11 cellular contexts compared by ENCODE assay signal in the genomic region with DNA sequence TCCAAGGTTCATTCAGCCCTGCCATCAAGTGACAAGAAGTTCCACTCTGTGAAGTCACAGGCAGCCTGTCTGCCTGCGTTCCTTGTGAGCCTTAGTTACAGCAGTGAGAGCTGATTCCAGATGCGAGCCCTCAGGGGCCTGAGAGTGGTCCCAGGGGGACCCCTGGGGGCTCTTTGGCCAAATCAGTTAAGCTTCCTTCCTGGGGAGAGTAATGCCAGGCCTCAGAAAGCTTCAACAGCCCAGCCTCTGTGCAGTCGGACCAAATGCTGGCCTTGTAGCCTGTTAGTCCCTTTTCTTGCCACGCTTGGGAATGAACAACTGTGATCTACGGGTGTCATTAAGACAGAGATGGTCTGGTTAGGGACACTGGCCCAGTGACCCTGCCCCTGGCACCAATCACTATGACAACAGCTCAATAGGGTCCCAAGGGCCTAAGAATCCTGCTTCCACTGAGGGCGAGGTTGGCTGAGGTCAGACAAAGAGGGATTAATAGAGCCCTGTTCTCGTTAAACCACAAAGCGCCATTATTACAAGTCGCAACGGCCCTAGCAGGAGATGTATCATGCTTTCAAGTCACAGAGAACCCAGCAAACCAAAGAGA. TPM values are rescaled to one million over a fixed set of nuclear protein-coding genes. Genes with fewer than 3 reads are reported as not detected.
DNase-seq lines count a peak whose midpoint lies in the region; TF ChIP-seq lines count a peak whose summit lies in the region.
"Had no signal": no experiment of that assay in that cellular context is flagged by ENCODE, and none has a peak within 500 bp of the region (broad histone marks: within the 10 kb centered on the region; RNA-seq: fewer than 3 reads in every experiment).

No MANE protein-coding gene starts in this region.

- H3K4me1 ChIP-seq in muscle layer of duodenum (ENCODE audit: control insufficient read depth in 1 of 2, insufficient read depth in 2 of 2, low read length in 2 of 2), result peaks cover 20 to 34% of the 10 kb centered on the region in 2 donors
- peaks cover 3 to 74% (median 55%) of the 10 kb centered on the region in 4 donors for H3K4me1 ChIP-seq in tibial nerve

- H3K36me3 ChIP-seq in SK-N-MC (ENCODE audit: insufficient read depth, low read length), result no peaks in the 10 kb centered on the region
- no peaks in the 10 kb centered on the region for H3K36me3 ChIP-seq in muscle layer of duodenum (ENCODE audit: control insufficient read depth in 1 of 2, insufficient read depth in 2 of 2, low read length in 2 of 2)
- no peaks in the 10 kb centered on the region for H3K36me3 ChIP-seq in tibial nerve

- 46 to 56% methylated on average over 7 to 10 of the region's 10 CpGs for WGBS in tibial nerve, 2 donors

- TF ChIP-seq CTCF in tibial nerve (IDR thresholded peaks at IDR 0.05), result no peak

- peak overlapping the region; percentile 61 for H3K9ac ChIP-seq in SK-N-MC (ENCODE audit: insufficient read length)

- H3K27ac ChIP-seq in SK-N-MC, result peak overlapping the region; percentile 65
- H3K27ac ChIP-seq in muscle layer of duodenum (ENCODE audit: low read length), result peak overlapping the region; percentile 58
- H3K27ac ChIP-seq in tibial nerve, result peak overlapping the region; percentile 60 to 93 (median 80)

- H3K27me3 ChIP-seq in muscle layer of duodenum (ENCODE audit: low read depth, low read length) (no peaks in the 10 kb centered on the region), tibial nerve (no peaks in the 10 kb centered on the region)

- peak in 1 of 2 donors; percentile 73 for TF ChIP-seq EP300 in tibial nerve (IDR thresholded peaks at IDR 0.05)

- H3K9me3 ChIP-seq in SK-N-MC (ENCODE audit: low read depth, low read length) (no peaks in the 10 kb centered on the region), muscle layer of duodenum (ENCODE audit: control insufficient read depth in 1 of 2, low read length in 2 of 2) (no peaks in the 10 kb centered on the region), tibial nerve (no peaks in the 10 kb centered on the region)

- no peak for TF ChIP-seq POLR2A in tibial nerve (IDR thresholded peaks at IDR 0.05)

- H3K4me3 ChIP-seq in SK-N-MC (no peak overlapping the region), muscle layer of duodenum (ENCODE audit: low read depth in 1 of 2, low read length in 2 of 2) (no peak overlapping the region), tibial nerve (no peak overlapping the region)
- H3K4me3 ChIP-seq: skin epidermis had no signal

- DNase-seq in SK-N-MC (ENCODE audit: low read depth, low spot score) (no peak), globus pallidus (ENCODE audit: low spot score) (peak; percentile 94), tibial nerve (ENCODE audit: low spot score in 2 of 2) (peak in 1 of 2 donors; percentile 13), DMS153 treated with DMSO at 0.1 percent for 48 hours (lab: John Stamatoyannopoulos, UW; ENCODE audit: unreplicated experiment) (no peak), activated gamma-delta T cell treated with Interleukin-2 at 50 U/mL for 16 hours (no peak)
- DNase-seq in stimulated activated CD8-positive, alpha-beta memory T cell treated with anti-CD3 and anti-CD28 coated beads, Interleukin-4, amount 100 ng/mL, for 48 hours, result no peak
- DNase-seq: activated T-cell treated with anti-CD3 and anti-CD28 coated beads, Interleukin-2, amount 50 U/mL, for 72 hours; effector CD4-positive, alpha-beta T cell; NCI-H1105 treated with DMSO at 0.1 percent for 48 hours had no signal

RNA-seq across cellular contexts. Expression of a gene that starts 50.9 kb away (rescaled TPM):
- total RNA-seq in tibial nerve, result 10 to 100 TPM; 24.5 to 45.9 (median 33.8) TPM
